Comparison of ENCODE assay signal across 9 cellular contexts in genomic region chr6:138944412-138944811, GRCh38. TPM values are rescaled to one million over a fixed set of nuclear protein-coding genes. Genes with fewer than 3 reads are reported as not detected.
DNase-seq lines count a peak whose midpoint lies in the region; ATAC-seq, FAIRE-seq and TF ChIP-seq lines count a peak whose summit lies in the region.
"Had no signal": no experiment of that assay in that cellular context is flagged by ENCODE, and none has a peak within 500 bp of the region (broad histone marks: within the 10 kb centered on the region; RNA-seq: fewer than 3 reads in every experiment).

No MANE protein-coding gene starts in this region.

- H3K36me3 Mint-ChIP-seq in endodermal cell (ENCODE audit: low read depth) (peaks cover 24% of the 10 kb centered on the region), endothelial cell (ENCODE audit: low read depth, unreplicated experiment) (peaks cover 8% of the 10 kb centered on the region)

- H3K9me3 ChIP-seq in endodermal cell (ENCODE audit: control insufficient read depth, low read length) = no peaks in the 10 kb centered on the region

- H3K9me3 Mint-ChIP-seq in endodermal cell (no peaks in the 10 kb centered on the region), endothelial cell (ENCODE audit: unreplicated experiment) (no peaks in the 10 kb centered on the region)

- no peaks in the 10 kb centered on the region for H3K27me3 Mint-ChIP-seq in endodermal cell (ENCODE audit: insufficient read depth)
- no peaks in the 10 kb centered on the region for H3K27me3 Mint-ChIP-seq in endothelial cell (ENCODE audit: unreplicated experiment)

- H3K4me1 ChIP-seq in endodermal cell (ENCODE audit: control insufficient read depth, insufficient read depth, low read length) = peaks cover 5% of the 10 kb centered on the region

- no peak overlapping the region for H3K4me3 Mint-ChIP-seq in endodermal cell
- H3K4me3 Mint-ChIP-seq in endothelial cell (ENCODE audit: unreplicated experiment) = no peak overlapping the region

- H3K27ac ChIP-seq in endodermal cell (ENCODE audit: low read depth, low read length) = no peak overlapping the region

- no peak for FAIRE-seq in urothelium cell line (lab: Jason Lieb, UNC)
- FAIRE-seq: D721Med had no signal

- no peak overlapping the region for H3K4me3 ChIP-seq in endodermal cell (ENCODE audit: low read length)

- no peak for ATAC-seq in HG03135 (IDR thresholded peaks at IDR 0.05; ENCODE audit: unreplicated experiment)

- TF ChIP-seq CTCF in endodermal cell (conservative IDR thresholded peaks at IDR 0.05) (no peak), endothelial cell (IDR thresholded peaks at IDR 0.05; ENCODE audit: unreplicated experiment) (no peak)

- H3K4me1 Mint-ChIP-seq in endodermal cell = peaks cover 24% of the 10 kb centered on the region
- H3K4me1 Mint-ChIP-seq in endothelial cell (ENCODE audit: unreplicated experiment) = peaks cover 19% of the 10 kb centered on the region

- H3K9ac ChIP-seq in endodermal cell (ENCODE audit: extremely low read depth, low read length, poor library complexity, severe bottlenecking) = no peak overlapping the region

- DNase-seq in stimulated activated CD4-positive, alpha-beta T cell treated with anti-CD3 and anti-CD28 coated beads, Interleukin-4, amount 100 ng/mL, for 24 hours = peak; percentile 24
- no peak for DNase-seq in stimulated activated CD4-positive, alpha-beta T cell treated with anti-CD3 and anti-CD28 coated beads, Interleukin-12 subunit alpha, Interleukin-12 subunit beta, amount 100 ng/mL, for 4 hours
- DNase-seq in LoVo (ENCODE audit: low spot score) (peak; percentile 10), endodermal cell (no peak), urothelium cell line (ENCODE audit: low spot score) (peak; percentile 6), endothelial cell (ENCODE audit: low spot score) (no peak), SHP77 treated with DMSO at 0.1 percent for 48 hours (lab: John Stamatoyannopoulos, UW) (no peak)

- peaks cover 44% of the 10 kb centered on the region for H3K36me3 ChIP-seq in endodermal cell (ENCODE audit: control insufficient read depth, insufficient read depth, low read length)

- H3K27ac Mint-ChIP-seq in endodermal cell (peak overlapping the region; percentile 64), endothelial cell (ENCODE audit: unreplicated experiment) (no peak overlapping the region)

- 88% methylated on average over 1 of the region's 1 CpG; no CpG with 5 or more reads in 1 of the 2 experiments for WGBS in endodermal cell (ENCODE audit: insufficient coverage in 1 of 2, insufficient read length in 1 of 2), 2 experiments

- H3K27me3 ChIP-seq in endodermal cell (ENCODE audit: control insufficient read depth, insufficient read depth, low read length, poor library complexity, severe bottlenecking) = no peaks in the 10 kb centered on the region

RNA-seq across cellular contexts. Expression of gene REPS1, which starts 43.6 kb away (rescaled TPM):
- total RNA-seq in endodermal cell = 10 to 100 TPM; 33.0 to 34.1 TPM
- 57.1 TPM for polyA plus RNA-seq in endodermal cell (2013, experiment 1 of 2)
- 56.3 TPM for polyA plus RNA-seq in endodermal cell (2013, experiment 2 of 2)
- 50.4 TPM for total RNA-seq in endothelial cell (ENCODE audit: unreplicated experiment)

Comparison
In these comparisons a context has a peak if more than half of its experiments do, and no peak if none do; other contexts are left out.
1. DNase-seq: peak in stimulated activated CD4-positive, alpha-beta T cell treated with anti-CD3 and anti-CD28 coated beads, Interleukin-4, amount 100 ng/mL, for 24 hours (single experiment), LoVo (single experiment) and urothelium cell line (single experiment); none in stimulated activated CD4-positive, alpha-beta T cell treated with anti-CD3 and anti-CD28 coated beads, Interleukin-12 subunit alpha, Interleukin-12 subunit beta, amount 100 ng/mL, for 4 hours (single experiment), endodermal cell (single experiment), endothelial cell (single experiment) and SHP77 treated with DMSO at 0.1 percent for 48 hours (single experiment).